9 cellular contexts compared by ENCODE assay signal in the genomic region with DNA sequence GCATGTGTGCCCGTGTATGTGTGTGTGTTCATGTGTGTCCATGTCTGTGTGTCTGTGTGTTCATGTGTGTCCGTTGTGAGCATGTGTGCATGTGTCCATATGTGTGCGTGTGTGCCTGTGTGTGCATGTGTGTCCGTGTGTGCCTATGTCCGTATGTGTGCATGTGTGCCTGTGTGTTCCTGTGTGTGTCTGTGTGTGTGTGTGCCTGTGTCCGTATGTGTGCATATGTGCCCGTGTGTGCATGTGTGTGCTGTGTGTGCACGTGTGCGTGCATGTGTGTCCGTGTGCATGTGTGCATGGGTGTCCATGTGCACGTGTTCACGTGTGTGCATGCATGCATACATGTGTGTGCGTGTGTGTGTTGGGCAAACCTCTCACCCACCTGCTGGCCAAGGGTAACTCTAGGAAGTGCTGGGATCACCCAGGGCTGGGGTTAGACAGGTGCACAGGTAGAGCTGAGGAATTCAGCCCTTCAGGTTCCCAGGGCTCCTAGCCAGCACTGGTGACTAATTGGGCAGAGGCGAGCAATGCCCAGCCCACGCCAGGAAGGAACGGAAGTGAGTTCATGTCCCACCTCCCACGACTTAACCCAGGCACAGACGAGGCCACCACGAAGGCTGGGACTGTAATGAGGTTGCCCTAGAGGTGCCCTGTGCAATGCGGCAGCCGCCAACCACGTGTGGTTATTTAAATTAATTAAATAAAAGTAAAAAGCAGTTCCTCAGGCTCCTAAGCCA. TPM values are rescaled to one million over a fixed set of nuclear protein-coding genes. Genes with fewer than 3 reads are reported as not detected.
DNase-seq lines count a peak whose midpoint lies in the region; ATAC-seq, FAIRE-seq and TF ChIP-seq lines count a peak whose summit lies in the region.
"Had no signal": no experiment of that assay in that cellular context is flagged by ENCODE, and none has a peak within 500 bp of the region (broad histone marks: within the 10 kb centered on the region; RNA-seq: fewer than 3 reads in every experiment).

No MANE protein-coding gene starts in this region.

- dilution Hi-C loops in keratinocyte (cut with MboI; ENCODE audit: extremely low pct_ligation_motif_present, low sequenced_read_pairs): no loop called here

- peak; percentile 90 for FAIRE-seq in keratinocyte (lab: Jason Lieb, UNC)

- H3K4me2 ChIP-seq in keratinocyte (ENCODE audit: control insufficient read depth, extremely low read depth, insufficient read depth, low read depth, low read length): no peak overlapping the region

- H3K27me3 ChIP-seq in keratinocyte (ENCODE audit: control insufficient read depth, extremely low read depth, insufficient read depth, low read length): no peaks in the 10 kb centered on the region

- ATAC-seq in stimulated activated naive CD8-positive, alpha-beta T cell treated with anti-CD3 and anti-CD28 coated beads, Interleukin-15, Interleukin-2, amounts not matched to agents 100 U/mL and 50 U/mL, for 24 hours: peak; percentile 79

- H2AFZ ChIP-seq in keratinocyte (ENCODE audit: control insufficient read depth, low read length): no peak overlapping the region

- in situ Hi-C loops in GM13977 (cut with MboI; ENCODE audit: low pct_unique_long_range_greater_than_20kb, low sequenced_read_pairs, unreplicated experiment): no loop called here

- no peaks in the 10 kb centered on the region for H3K9me3 ChIP-seq in keratinocyte (ENCODE audit: control insufficient read depth, low read depth, low read length)

- H3K79me2 ChIP-seq in keratinocyte (ENCODE audit: control insufficient read depth, insufficient read depth, low read length): no peaks in the 10 kb centered on the region

- peak overlapping the region; percentile 23 for H3K27ac ChIP-seq in keratinocyte (ENCODE audit: control insufficient read depth, insufficient read depth, low read length)

- H4K20me1 ChIP-seq in keratinocyte (ENCODE audit: control insufficient read depth, extremely low read depth, insufficient read depth, low read length): no peaks in the 10 kb centered on the region

- peak; percentile 70 for DNase-seq in activated CD4-positive, alpha-beta T cell treated with anti-CD3 and anti-CD28 coated beads for 48 hours
- DNase-seq in activated CD4-positive, alpha-beta T cell treated with anti-CD3 and anti-CD28 coated beads, Interleukin-2, amount 50 U/mL, for 1 hour: no peak
- peak; percentile 70 to 77 for DNase-seq in activated CD4-positive, alpha-beta T cell treated with anti-CD3 and anti-CD28 coated beads, Interleukin-2, amount 50 U/mL, for 48 hours
- DNase-seq in keratinocyte (ENCODE audit: low read depth, low spot score) (no peak), GM13977 (ENCODE audit: low spot score) (no peak), GM19240 (ENCODE audit: insufficient read length, low spot score) (no peak), cerebellum (ENCODE audit: low spot score) (no peak)
- DNase-seq in stimulated activated naive CD8-positive, alpha-beta T cell treated with anti-CD3 and anti-CD28 coated beads, Interleukin-15, Interleukin-2, amounts not matched to agents 100 U/mL and 50 U/mL, for 24 hours: peak; percentile 66
- DNase-seq: activated gamma-delta T cell had no signal

- no peak overlapping the region for H3K4me3 ChIP-seq in keratinocyte (ENCODE audit: control insufficient read depth in 2 of 3, extremely low read depth in 1 of 3, insufficient read depth in 2 of 3, low read depth in 1 of 3, low read length in 3 of 3)

- H3K36me3 ChIP-seq in keratinocyte (ENCODE audit: control insufficient read depth in 2 of 2, extremely low read depth in 1 of 2, insufficient read depth in 2 of 2, low read length in 2 of 2): no peaks in the 10 kb centered on the region

- peaks cover 36% of the 10 kb centered on the region for H3K4me1 ChIP-seq in keratinocyte (ENCODE audit: control insufficient read depth, extremely low read depth, insufficient read depth, low read length)

- H3K9ac ChIP-seq in keratinocyte (ENCODE audit: control insufficient read depth, extremely low read depth, insufficient read depth, low read length): peak overlapping the region; percentile 42

- no peaks in the 10 kb centered on the region for H3K9me1 ChIP-seq in keratinocyte (ENCODE audit: control insufficient read depth, extremely low read depth, insufficient read depth, low read length)

- TF ChIP-seq CTCF in keratinocyte (optimal IDR thresholded peaks at IDR 0.05 in 1 of 3, IDR thresholded peaks at IDR 0.05 in 1 of 3, conservative IDR thresholded peaks at IDR 0.05 in 1 of 3; ENCODE audit: extremely low read depth in 1 of 3, insufficient read depth in 2 of 3, low read length in 3 of 3) (no peak), GM13977 (IDR thresholded peaks at IDR 0.05; ENCODE audit: extremely low read depth, insufficient read depth, missing control alignments) (no peak)

RNA-seq across cellular contexts. Expression of a gene that starts 8.2 kb away (rescaled TPM):
- polyA plus RNA-seq in keratinocyte: 61.8 to 173 TPM (median 86.0 TPM) in 3 replicates
- 33.8 TPM for polyA plus RNA-seq in keratinocyte (2011; ENCODE audit: low read depth)
- 123 and 135 TPM in 2 replicates for polyA plus RNA-seq in keratinocyte (2011; cell fraction: cytosol; rRNA removed)
- polyA plus RNA-seq in keratinocyte (2011; cell fraction: nucleus; rRNA removed): 286 and 337 TPM in 2 replicates
- polyA plus RNA-seq in keratinocyte (2012; ENCODE audit: low replicate concordance): 88.4 and 107 TPM in 2 replicates
- polyA minus RNA-seq in keratinocyte: 75.4 to 226 TPM (median 76.3 TPM) in 3 replicates
- polyA minus RNA-seq in keratinocyte (2011; cell fraction: cytosol; rRNA and poly(A)+ RNA removed): 74.2 TPM
- 57.8 and 84.6 TPM in 2 replicates for polyA minus RNA-seq in keratinocyte (2011; cell fraction: nucleus; rRNA and poly(A)+ RNA removed)
- 45.1 TPM for total RNA-seq in cerebellum

RNA-seq across cellular contexts. Expression of a gene that starts 35.7 kb away (rescaled TPM):
- 0.05 TPM in 1 of 3 replicates, not detected in the others for polyA plus RNA-seq in keratinocyte
- not detected for polyA plus RNA-seq in keratinocyte (2011; ENCODE audit: low read depth)
- polyA plus RNA-seq in keratinocyte (2011; cell fraction: cytosol; rRNA removed): not detected in 2 replicates
- polyA plus RNA-seq in keratinocyte (2011; cell fraction: nucleus; rRNA removed): not detected in 2 replicates
- polyA plus RNA-seq in keratinocyte (2012; ENCODE audit: low replicate concordance): not detected in 2 replicates
- polyA minus RNA-seq in keratinocyte: not detected in 3 replicates
- not detected for polyA minus RNA-seq in keratinocyte (2011; cell fraction: cytosol; rRNA and poly(A)+ RNA removed)
- polyA minus RNA-seq in keratinocyte (2011; cell fraction: nucleus; rRNA and poly(A)+ RNA removed): not detected in 2 replicates
- not detected for total RNA-seq in cerebellum

RNA-seq across cellular contexts. Expression of a gene that starts 51.9 kb away (rescaled TPM):
- 1.7 to 2.2 TPM (median 2.0 TPM) in 3 replicates for polyA plus RNA-seq in keratinocyte
- not detected for polyA plus RNA-seq in keratinocyte (2011; ENCODE audit: low read depth)
- 0.85 and 2.5 TPM in 2 replicates for polyA plus RNA-seq in keratinocyte (2011; cell fraction: cytosol; rRNA removed)
- polyA plus RNA-seq in keratinocyte (2011; cell fraction: nucleus; rRNA removed): 1.5 and 2.5 TPM in 2 replicates
- polyA plus RNA-seq in keratinocyte (2012; ENCODE audit: low replicate concordance): 0.78 and 3.3 TPM in 2 replicates
- polyA minus RNA-seq in keratinocyte: 2.5 to 4.9 TPM (median 3.7 TPM) in 3 replicates
- 9.6 TPM for polyA minus RNA-seq in keratinocyte (2011; cell fraction: cytosol; rRNA and poly(A)+ RNA removed)
- polyA minus RNA-seq in keratinocyte (2011; cell fraction: nucleus; rRNA and poly(A)+ RNA removed): 1.6 and 2.8 TPM in 2 replicates
- 3.4 TPM for total RNA-seq in cerebellum

RNA-seq across cellular contexts. Expression of a gene that starts 52.8 kb away (rescaled TPM):
- polyA plus RNA-seq in keratinocyte: 35.7 to 112 TPM (median 40.7 TPM) in 3 replicates
- 2.3 TPM for polyA plus RNA-seq in keratinocyte (2011; ENCODE audit: low read depth)
- polyA plus RNA-seq in keratinocyte (2011; cell fraction: cytosol; rRNA removed): 10.9 and 32.0 TPM in 2 replicates
- polyA plus RNA-seq in keratinocyte (2011; cell fraction: nucleus; rRNA removed): 83.4 and 104 TPM in 2 replicates
- polyA plus RNA-seq in keratinocyte (2012; ENCODE audit: low replicate concordance): 17.6 and 73.8 TPM in 2 replicates
- 53.8 to 107 TPM (median 83.5 TPM) in 3 replicates for polyA minus RNA-seq in keratinocyte
- polyA minus RNA-seq in keratinocyte (2011; cell fraction: cytosol; rRNA and poly(A)+ RNA removed): 181 TPM
- 161 and 170 TPM in 2 replicates for polyA minus RNA-seq in keratinocyte (2011; cell fraction: nucleus; rRNA and poly(A)+ RNA removed)
- total RNA-seq in cerebellum: 3.7 TPM

Comparison
In these comparisons a context has a peak if more than half of its experiments do, and no peak if none do; other contexts are left out.
1. DNase-seq: peak in activated CD4-positive, alpha-beta T cell treated with anti-CD3 and anti-CD28 coated beads for 48 hours (single experiment), activated CD4-positive, alpha-beta T cell treated with anti-CD3 and anti-CD28 coated beads, Interleukin-2, amount 50 U/mL, for 48 hours (2 of 2) and stimulated activated naive CD8-positive, alpha-beta T cell treated with anti-CD3 and anti-CD28 coated beads, Interleukin-15, Interleukin-2, amounts not matched to agents 100 U/mL and 50 U/mL, for 24 hours (single experiment); none in activated CD4-positive, alpha-beta T cell treated with anti-CD3 and anti-CD28 coated beads, Interleukin-2, amount 50 U/mL, for 1 hour (single experiment), keratinocyte (single experiment), GM13977 (single experiment), GM19240 (single experiment) and cerebellum (single experiment).